3 cellular contexts compared by ENCODE assay signal in the genomic region with DNA sequence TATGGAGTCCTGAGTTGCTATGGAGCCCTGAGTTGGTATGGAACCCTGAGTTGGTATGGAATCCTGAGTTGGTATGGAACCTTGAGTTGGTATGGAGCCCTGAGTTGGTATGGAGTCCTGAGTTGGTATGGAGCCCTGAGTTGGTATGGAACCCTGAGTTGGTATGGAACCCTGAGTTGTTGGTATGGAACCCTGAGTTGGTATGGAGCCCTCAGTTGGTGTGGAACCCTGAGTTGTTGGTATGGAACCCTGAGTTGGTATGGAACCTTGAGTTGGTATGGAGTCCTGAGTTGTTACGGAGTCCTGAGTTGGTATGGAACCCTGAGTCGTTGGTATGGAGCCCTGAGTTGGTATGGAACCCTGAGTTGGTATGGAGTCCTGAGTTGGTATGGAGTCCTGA. TPM values are rescaled to one million over a fixed set of nuclear protein-coding genes. Genes with fewer than 3 reads are reported as not detected.
"Had no signal": no experiment of that assay in that cellular context is flagged by ENCODE, and none has a peak within 500 bp of the region (broad histone marks: within the 10 kb centered on the region; RNA-seq: fewer than 3 reads in every experiment).

No MANE protein-coding gene starts in this region.

RNA-seq across cellular contexts. Expression of a gene that starts 13.6 kb away (rescaled TPM):
- total RNA-seq: GM23248, GM23338, HFFc6 had no signal
